ENCODE assay signal across 3 cellular contexts in the genomic region with DNA sequence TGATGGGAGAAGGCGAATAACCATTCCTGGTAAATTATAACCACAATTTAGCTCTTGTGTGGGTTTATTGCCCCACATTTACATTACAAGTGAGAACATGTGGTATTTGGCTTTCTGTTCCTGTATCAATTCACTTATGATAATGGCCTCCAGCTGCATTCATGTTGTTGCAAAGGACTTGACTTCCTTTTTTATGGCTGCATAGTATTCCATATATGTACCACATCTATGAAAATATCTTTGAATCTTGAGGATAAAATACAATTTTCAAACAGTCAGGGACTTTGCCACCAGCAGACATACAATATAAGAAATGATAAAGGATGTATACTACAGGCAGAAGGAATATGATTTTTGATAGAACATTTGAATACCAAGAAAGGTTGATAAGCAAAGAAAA.
TF ChIP-seq lines count a peak whose summit lies in the region.

No MANE protein-coding gene starts in this region.

TF ChIP-seq in A549, 52 proteins besides CTCF, POLR2A, EP300 and RAD21 (continued from another document):
- TF ChIP-seq, protein P1, sequence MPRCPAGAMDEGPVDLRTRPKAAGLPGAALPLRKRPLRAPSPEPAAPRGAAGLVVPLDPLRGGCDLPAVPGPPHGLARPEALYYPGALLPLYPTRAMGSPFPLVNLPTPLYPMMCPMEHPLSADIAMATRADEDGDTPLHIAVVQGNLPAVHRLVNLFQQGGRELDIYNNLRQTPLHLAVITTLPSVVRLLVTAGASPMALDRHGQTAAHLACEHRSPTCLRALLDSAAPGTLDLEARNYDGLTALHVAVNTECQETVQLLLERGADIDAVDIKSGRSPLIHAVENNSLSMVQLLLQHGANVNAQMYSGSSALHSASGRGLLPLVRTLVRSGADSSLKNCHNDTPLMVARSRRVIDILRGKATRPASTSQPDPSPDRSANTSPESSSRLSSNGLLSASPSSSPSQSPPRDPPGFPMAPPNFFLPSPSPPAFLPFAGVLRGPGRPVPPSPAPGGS (IDR thresholded peaks at IDR 0.05), result no peak
- TF ChIP-seq HOXA7 (CRISPR knock-in tag; IDR thresholded peaks at IDR 0.05) (no peak), SMC3 (IDR thresholded peaks at IDR 0.05) (no peak), ZFP36 (IDR thresholded peaks at IDR 0.05; ENCODE audit: borderline replicate concordance, partially characterized antibody) (no peak), KDM5A (IDR thresholded peaks at IDR 0.05) (no peak), HEYL (CRISPR knock-in tag; IDR thresholded peaks at IDR 0.05) (no peak)

TF ChIP-seq in HEK293, 187 proteins besides CTCF, POLR2A, EP300 and RAD21 (continued from another document):
- TF ChIP-seq, protein P2, sequence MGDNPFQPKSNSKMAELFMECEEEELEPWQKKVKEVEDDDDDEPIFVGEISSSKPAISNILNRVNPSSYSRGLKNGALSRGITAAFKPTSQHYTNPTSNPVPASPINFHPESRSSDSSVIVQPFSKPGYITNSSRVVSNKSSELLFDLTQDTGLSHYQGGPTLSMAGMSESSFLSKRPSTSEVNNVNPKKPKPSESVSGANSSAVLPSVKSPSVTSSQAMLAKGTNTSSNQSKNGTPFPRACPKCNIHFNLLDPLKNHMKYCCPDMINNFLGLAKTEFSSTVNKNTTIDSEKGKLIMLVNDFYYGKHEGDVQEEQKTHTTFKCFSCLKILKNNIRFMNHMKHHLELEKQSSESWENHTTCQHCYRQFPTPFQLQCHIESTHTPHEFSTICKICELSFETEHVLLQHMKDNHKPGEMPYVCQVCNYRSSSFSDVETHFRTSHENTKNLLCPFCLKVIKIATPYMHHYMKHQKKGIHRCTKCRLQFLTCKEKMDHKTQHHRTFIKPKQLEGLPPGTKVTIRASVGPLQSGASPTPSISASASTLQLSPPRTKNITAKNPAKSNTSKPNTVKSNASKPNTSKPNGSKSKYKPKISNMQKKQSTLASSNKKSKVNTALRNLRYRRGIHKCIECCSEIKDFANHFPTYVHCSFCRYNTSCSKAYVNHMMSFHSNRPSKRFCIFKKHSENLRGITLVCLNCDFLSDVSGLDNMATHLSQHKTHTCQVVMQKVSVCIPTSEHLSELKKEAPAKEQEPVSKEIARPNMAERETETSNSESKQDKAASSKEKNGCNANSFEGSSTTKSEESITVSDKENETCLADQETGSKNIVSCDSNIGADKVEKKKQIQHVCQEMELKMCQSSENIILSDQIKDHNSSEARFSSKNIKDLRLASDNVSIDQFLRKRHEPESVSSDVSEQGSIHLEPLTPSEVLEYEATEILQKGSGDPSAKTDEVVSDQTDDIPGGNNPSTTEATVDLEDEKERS (tag by site-specific recombination; IDR thresholded peaks at IDR 0.05), result 0 out of 2 replicates have a peak, but pooled peaks have one; percentile 53
- TF ChIP-seq ZEB2 (tag by site-specific recombination; IDR thresholded peaks at IDR 0.05), result no peak

TF ChIP-seq in K562, 482 proteins besides CTCF, POLR2A, EP300 and RAD21 (continued from another document):
- TF ChIP-seq, protein P3, sequence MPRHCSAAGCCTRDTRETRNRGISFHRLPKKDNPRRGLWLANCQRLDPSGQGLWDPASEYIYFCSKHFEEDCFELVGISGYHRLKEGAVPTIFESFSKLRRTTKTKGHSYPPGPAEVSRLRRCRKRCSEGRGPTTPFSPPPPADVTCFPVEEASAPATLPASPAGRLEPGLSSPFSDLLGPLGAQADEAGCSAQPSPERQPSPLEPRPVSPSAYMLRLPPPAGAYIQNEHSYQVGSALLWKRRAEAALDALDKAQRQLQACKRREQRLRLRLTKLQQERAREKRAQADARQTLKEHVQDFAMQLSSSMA (CRISPR knock-in tag; IDR thresholded peaks at IDR 0.05), result no peak
- TF ChIP-seq ZNF146 (CRISPR knock-in tag; IDR thresholded peaks at IDR 0.05; ENCODE audit: unreplicated experiment) (peak; percentile 87), GABPB1 (CRISPR knock-in tag; IDR thresholded peaks at IDR 0.05) (no peak)
